In the genomic region with DNA sequence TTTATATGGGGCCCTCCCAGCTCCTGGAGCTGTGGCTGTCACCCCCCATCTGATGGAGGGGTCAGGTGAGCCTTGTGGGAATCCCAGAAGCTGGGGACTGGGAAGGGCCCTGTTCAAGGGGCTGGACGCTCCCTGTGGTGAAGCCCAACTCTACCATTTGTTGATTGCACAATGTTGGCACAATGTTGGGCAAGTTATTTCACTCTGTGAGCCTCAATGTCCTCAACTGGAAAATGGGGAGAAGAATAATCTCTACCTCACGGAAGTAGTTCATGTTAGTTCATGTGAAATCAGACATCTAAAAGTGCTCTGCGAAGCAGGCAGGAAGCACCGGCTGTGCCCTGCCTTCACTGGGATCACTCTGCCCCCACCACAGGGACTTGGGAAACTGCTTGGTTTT, we compare ENCODE assay signal across 8 cellular contexts. TPM values are rescaled to one million over a fixed set of nuclear protein-coding genes. Genes with fewer than 3 reads are reported as not detected.
DNase-seq lines count a peak whose midpoint lies in the region; ATAC-seq and TF ChIP-seq lines count a peak whose summit lies in the region.
"Had no signal": no experiment of that assay in that cellular context is flagged by ENCODE, and none has a peak within 500 bp of the region (broad histone marks: within the 10 kb centered on the region; RNA-seq: fewer than 3 reads in every experiment).

No MANE protein-coding gene starts in this region.

- peaks cover 40% of the 10 kb centered on the region for H3K4me1 Mint-ChIP-seq in CD8-positive, alpha-beta T cell (ENCODE audit: low read depth)

- H3K27me3 Mint-ChIP-seq in CD8-positive, alpha-beta T cell (ENCODE audit: low read depth): no peaks in the 10 kb centered on the region

- POLR2A ChIA-PET in CD8-positive, alpha-beta T cell (lab: Charles Lee): interaction anchor here (1.0 to 2.1 kb wide), 2 partner anchors 29 to 32 kb away, joined by 4 read pairs; no protein-coding TSS in a partner anchor
- POLR2A ChIA-PET in OCI-LY7 (lab: Charles Lee): no interaction called here

- no peaks in the 10 kb centered on the region for H3K36me3 ChIP-seq in CD8-positive, alpha-beta T cell (ENCODE audit: insufficient read depth, low read length)
- H3K36me3 ChIP-seq in OCI-LY7 (ENCODE audit: insufficient read depth, low read length) (no peaks in the 10 kb centered on the region), iPS-20b (ENCODE audit: insufficient read depth, low read depth, low read length) (no peaks in the 10 kb centered on the region), skeletal muscle satellite cell (ENCODE audit: insufficient read depth, low read length) (no peaks in the 10 kb centered on the region), BE2C (no peaks in the 10 kb centered on the region)

- H3K4me3 Mint-ChIP-seq in CD8-positive, alpha-beta T cell: peak overlapping the region; percentile 77

- no peaks in the 10 kb centered on the region for H4K20me1 ChIP-seq in OCI-LY7 (ENCODE audit: insufficient read depth, low read length)

- peak overlapping the region; percentile 60 for H3K27ac ChIP-seq in CD8-positive, alpha-beta T cell (ENCODE audit: low read depth, low read length)
- H3K27ac ChIP-seq in OCI-LY7 (ENCODE audit: low read depth, low read length, poor library complexity, severe bottlenecking) (no peak overlapping the region), iPS-20b (ENCODE audit: low read length) (no peak overlapping the region)

- peaks cover 9% of the 10 kb centered on the region for H3K36me3 Mint-ChIP-seq in CD8-positive, alpha-beta T cell

- no peaks in the 10 kb centered on the region for H3K79me2 ChIP-seq in OCI-LY7 (ENCODE audit: insufficient read depth, low read depth, low read length)

- intact Hi-C loops in CD8-positive, alpha-beta T cell (cut with DNase I, micrococcal nuclease): loop anchor here (2.0 to 10.0 kb wide), 6 partner anchors 16 to 1514 kb away; partner anchors contain the start of genes ATXN10 (in 1 of the 2), NUP50 (in 1 of the 2), PARVG (in 1 of the 2) and TTLL12 (in 1 of the 2)
- intact Hi-C loops in OCI-LY7 (cut with micrococcal nuclease; ENCODE audit: unreplicated experiment): no loop called here

- H3K9me3 Mint-ChIP-seq in CD8-positive, alpha-beta T cell: no peaks in the 10 kb centered on the region

- no peak for DNase-seq in CD8-positive, alpha-beta T cell
- DNase-seq in OCI-LY7 (ENCODE audit: low spot score) (no peak), BE2C (no peak), epidermal melanocyte (ENCODE audit: insufficient read length, low spot score) (no peak)
- DNase-seq: DMS 273 treated with DMSO at 0.1 percent for 48 hours had no signal

- H3K4me2 ChIP-seq in OCI-LY7 (ENCODE audit: low read length) (peak overlapping the region; percentile 56; the same call in 1 of the 2 replicates), skeletal muscle satellite cell (ENCODE audit: low read length) (no peak overlapping the region)

- H2AFZ ChIP-seq in OCI-LY7 (ENCODE audit: low read length): no peak overlapping the region; the same call in 1 of the 2 replicates

- H3K4me3 ChIP-seq in CD8-positive, alpha-beta T cell (ENCODE audit: low read depth, low read length): peak overlapping the region; percentile 42
- H3K4me3 ChIP-seq in OCI-LY7 (ENCODE audit: low read depth, low read length, poor library complexity, severe bottlenecking): no peak overlapping the region
- peak overlapping the region; percentile 44; the same call in 1 of the 2 replicates for H3K4me3 ChIP-seq in iPS-20b (ENCODE audit: low read length)
- no peak overlapping the region for H3K4me3 ChIP-seq in skeletal muscle satellite cell (ENCODE audit: low read length)
- no peak overlapping the region for H3K4me3 ChIP-seq in BE2C (ENCODE audit: low read depth, low read length)

- H3K27me3 ChIP-seq in CD8-positive, alpha-beta T cell (ENCODE audit: insufficient read depth, low read length): no peaks in the 10 kb centered on the region
- H3K27me3 ChIP-seq in iPS-20b (ENCODE audit: insufficient read depth, low read length) (peaks cover 42% of the 10 kb centered on the region), skeletal muscle satellite cell (ENCODE audit: control insufficient read depth, insufficient read depth, low read length) (peaks cover 17% of the 10 kb centered on the region), BE2C (peaks cover 15% of the 10 kb centered on the region)

- no peaks in the 10 kb centered on the region for H3K9me3 ChIP-seq in CD8-positive, alpha-beta T cell (ENCODE audit: low read length)
- H3K9me3 ChIP-seq in OCI-LY7 (ENCODE audit: low read length) (no peaks in the 10 kb centered on the region), iPS-20b (ENCODE audit: insufficient read depth, low read depth, low read length) (no peaks in the 10 kb centered on the region), skeletal muscle satellite cell (replicated peaks; ENCODE audit: low read length) (no peaks in the 10 kb centered on the region), BE2C (no peaks in the 10 kb centered on the region)

- no peak for TF ChIP-seq CTCF in CD8-positive, alpha-beta T cell (IDR thresholded peaks at IDR 0.05)
- TF ChIP-seq CTCF in OCI-LY7 (conservative IDR thresholded peaks at IDR 0.05; ENCODE audit: low read length) (no peak), BE2C (IDR thresholded peaks at IDR 0.05; ENCODE audit: low read depth, low read length) (no peak)

- H3K9ac ChIP-seq in iPS-20b (ENCODE audit: low read depth, low read length) (no peak overlapping the region), skeletal muscle satellite cell (ENCODE audit: low read depth, low read length) (peak overlapping the region; percentile 32)

- ATAC-seq in CD8-positive, alpha-beta T cell: no peak
- no peak for ATAC-seq in HG02623 (IDR thresholded peaks at IDR 0.05; ENCODE audit: unreplicated experiment)

- CTCF ChIA-PET in CD8-positive, alpha-beta T cell (lab: Charles Lee): interaction anchor here (1.9 kb wide), 2 partner anchors 16 to 34 kb away, joined by 6 to 7 read pairs; no protein-coding TSS in a partner anchor
- CTCF ChIA-PET in OCI-LY7 (lab: Charles Lee; ENCODE audit: unreplicated experiment): no interaction called here

- peaks cover 43% of the 10 kb centered on the region for H3K4me1 ChIP-seq in CD8-positive, alpha-beta T cell (ENCODE audit: insufficient read depth, low read length)
- H3K4me1 ChIP-seq in OCI-LY7 (ENCODE audit: insufficient read depth, low read length, poor library complexity, severe bottlenecking) (peaks cover 4% of the 10 kb centered on the region), iPS-20b (ENCODE audit: insufficient read depth, low read length) (peaks cover 16% of the 10 kb centered on the region; the same call in 1 of the 2 replicates), skeletal muscle satellite cell (ENCODE audit: control insufficient read depth, insufficient read depth, low read length) (peaks cover 41% of the 10 kb centered on the region), BE2C (peaks cover 5% of the 10 kb centered on the region)

- H3K9me2 ChIP-seq in OCI-LY7 (ENCODE audit: insufficient read depth, low read length): no peaks in the 10 kb centered on the region

- peak overlapping the region; percentile 86 for H3K27ac Mint-ChIP-seq in CD8-positive, alpha-beta T cell

- no TSS peak for BruUV-seq in OCI-LY7 (replicated peaks; lab: Mats Ljungman, UMichigan)

RNA-seq across cellular contexts. Expression of gene PRR5, which starts 0.8 kb away (rescaled TPM):
- total RNA-seq in CD8-positive, alpha-beta T cell: 10 to 100 TPM; 47.6 to 49.3 TPM
- total RNA-seq in OCI-LY7 (2014; rRNA removed; shearing (Covaris generic)): 0.19 and 0.44 TPM in 2 replicates
- 1.5 and 1.8 TPM in 2 replicates for total RNA-seq in OCI-LY7 (2022)
- total RNA-seq in skeletal muscle satellite cell (2012; rRNA removed): 4.1 and 4.6 TPM in 2 replicates
- 8.3 TPM for polyA plus RNA-seq in BE2C (2012; ENCODE audit: insufficient read depth, insufficient read length, low read depth)

RNA-seq across cellular contexts. Expression of gene ARHGAP8, which starts 51.2 kb away (rescaled TPM):
- 10 to 100 TPM; 14.4 to 15.4 TPM for total RNA-seq in CD8-positive, alpha-beta T cell
- not detected in 2 replicates for total RNA-seq in OCI-LY7 (2014; rRNA removed; shearing (Covaris generic))
- total RNA-seq in OCI-LY7 (2022): not detected in 2 replicates
- total RNA-seq in skeletal muscle satellite cell (2012; rRNA removed): not detected in 2 replicates
- polyA plus RNA-seq in BE2C (2012; ENCODE audit: insufficient read depth, insufficient read length, low read depth): not detected

Comparison
In these comparisons a context has a peak if more than half of its experiments do, and no peak if none do; other contexts are left out.
1. H3K4me3 ChIP-seq: peak in CD8-positive, alpha-beta T cell (single experiment) and iPS-20b (single experiment); none in OCI-LY7 (single experiment), skeletal muscle satellite cell (single experiment) and BE2C (single experiment).
2. RNA of gene PRR5, which starts 0.8 kb away (total RNA-seq): 47.6 to 49.3 TPM in CD8-positive, alpha-beta T cell; 0.19 to 1.8 TPM in OCI-LY7; every median in the first group is over 10 times any median in the second.
3. RNA of gene ARHGAP8, which starts 51.2 kb away (total RNA-seq): 14.4 to 15.4 TPM in CD8-positive, alpha-beta T cell; not detected in OCI-LY7; every median in the first group is over 10 times any median in the second.